24 cellular contexts compared by ENCODE assay signal in the genomic region with DNA sequence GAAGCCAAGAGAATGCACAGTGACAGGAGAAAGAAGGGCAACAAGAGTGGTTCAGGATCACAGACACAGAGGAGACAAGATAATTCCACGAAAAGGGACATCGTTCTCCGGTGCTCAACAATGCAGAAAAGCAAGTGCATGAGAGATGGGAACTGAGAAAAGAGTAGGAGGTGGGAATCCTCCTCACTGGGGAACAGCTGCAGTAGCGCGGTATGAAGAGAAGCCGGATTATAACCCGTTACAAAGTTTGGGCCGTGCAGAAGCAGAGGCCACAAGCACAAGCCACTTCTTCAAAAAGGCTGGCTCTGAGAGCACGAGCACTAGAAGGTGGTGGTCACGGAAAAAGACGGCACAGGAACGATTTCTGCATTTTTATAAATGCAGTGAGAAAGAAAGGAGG.
"Had no signal": no experiment of that assay in that cellular context is flagged by ENCODE, and none has a peak within 500 bp of the region (broad histone marks: within the 10 kb centered on the region; RNA-seq: fewer than 3 reads in every experiment).

No MANE protein-coding gene starts in this region.

- H3K4me3 ChIP-seq: breast epithelium, esophagus muscularis mucosa, hepatocyte, neural progenitor cell, right lobe of liver, skin epidermis, suprapubic skin, tibial artery had no signal

- H3K27ac ChIP-seq: breast epithelium, foreskin keratinocyte, neural progenitor cell, parathyroid adenoma, right lobe of liver, skin epidermis, suprapubic skin, tibial artery had no signal

- H3K9me3 ChIP-seq: breast epithelium, esophagus muscularis mucosa, right lobe of liver, suprapubic skin, tibial artery had no signal

- H3K27me3 ChIP-seq: breast epithelium, esophagus muscularis mucosa, foreskin keratinocyte, hepatocyte, neural progenitor cell, right lobe of liver, suprapubic skin, tibial artery had no signal

- H3K36me3 ChIP-seq: breast epithelium, neural progenitor cell had no signal

- ATAC-seq: activated naive CD8-positive, alpha-beta T cell treated with anti-CD3 and anti-CD28 coated beads, Interleukin-2, amount 50 U/mL, for 24 hours; foreskin keratinocyte; naive thymus-derived CD8-positive, alpha-beta T cell; right lobe of liver; SK-N-SH treated with all-trans-retinoic acid at 6 μM for 48 hours; T-helper 17 cell had no signal

- DNase-seq: activated CD4-positive, alpha-beta T cell treated with anti-CD3 and anti-CD28 coated beads, Interleukin-2, amount 50 U/mL, for 1 hour; activated CD4-positive, CD25-positive, alpha-beta regulatory T cell treated with anti-CD3 and anti-CD28 coated beads, Interleukin-2, amount 50 U/mL, for 72 hours; activated CD8-positive, alpha-beta T cell treated with anti-CD3 and anti-CD28 coated beads for 36 hours; activated naive CD8-positive, alpha-beta T cell treated with anti-CD3 and anti-CD28 coated beads, Interleukin-2, amount 50 U/mL, for 24 hours; activated T-cell treated with anti-CD3 and anti-CD28 coated beads, Interleukin-2, amount 50 U/mL, for 4 hours; amygdala; cortex of kidney; foreskin keratinocyte; naive thymus-derived CD8-positive, alpha-beta T cell; occipital lobe; right lobe of liver; stimulated activated CD4-positive, alpha-beta T cell treated with anti-CD3 and anti-CD28 coated beads, Interleukin-12 subunit alpha, Interleukin-12 subunit beta, amount 100 ng/mL, for 4 hours; stimulated activated CD4-positive, alpha-beta T cell treated with anti-CD3 and anti-CD28 coated beads, Interleukin-4, amount 100 ng/mL, for 24 hours; stimulated activated naive CD4-positive, alpha-beta T cell; T-helper 17 cell; tibial artery had no signal

- H3K4me1 ChIP-seq: breast epithelium, neural progenitor cell had no signal
